9 cellular contexts compared by ENCODE assay signal in the genomic region with DNA sequence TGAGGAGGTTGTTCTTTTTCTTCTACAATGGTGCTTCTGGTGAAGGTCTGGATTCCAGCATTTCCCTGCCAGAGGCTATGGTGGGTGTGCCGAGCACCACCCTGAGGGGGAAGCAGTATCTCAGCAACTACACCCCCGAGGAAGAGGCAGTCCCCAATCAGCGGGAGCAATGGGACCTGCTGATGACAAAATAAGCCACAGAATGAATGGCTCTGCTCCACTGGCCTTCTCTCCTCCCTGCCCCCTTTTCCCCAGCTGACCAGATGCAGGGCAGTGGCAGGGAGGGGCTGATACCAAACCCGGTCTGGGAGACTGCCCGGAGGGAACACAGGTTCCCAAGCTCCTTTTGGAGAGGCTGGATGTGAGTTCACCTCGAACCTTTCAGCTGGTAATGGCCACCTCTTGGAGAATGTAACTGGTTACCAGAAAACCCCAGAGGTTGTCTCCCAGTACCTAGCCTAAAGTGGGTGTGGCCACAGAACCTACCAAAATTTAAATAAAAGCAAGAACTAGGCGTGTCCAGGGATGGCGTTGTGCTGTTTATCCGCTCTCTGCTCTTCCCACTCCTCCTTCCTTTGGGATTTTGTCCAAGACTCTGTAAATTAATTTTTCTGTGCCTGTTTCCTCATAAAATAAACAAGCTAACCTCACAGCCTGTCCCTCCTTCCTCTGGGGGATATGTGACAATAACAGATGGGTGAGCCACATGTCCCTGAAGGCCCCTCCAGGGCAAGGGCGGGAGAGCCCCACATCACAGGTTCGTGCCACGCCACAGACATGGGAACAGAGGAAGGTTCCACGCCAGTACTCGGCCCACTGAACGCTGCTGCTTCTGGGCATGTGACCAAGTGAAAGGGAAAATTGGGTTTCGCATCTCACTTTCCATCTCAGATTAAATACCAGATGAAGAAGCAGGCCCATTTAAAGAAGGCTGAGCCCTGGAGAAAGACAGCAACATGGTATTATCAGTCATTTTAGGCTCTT. TPM values are rescaled to one million over a fixed set of nuclear protein-coding genes. Genes with fewer than 3 reads are reported as not detected.
DNase-seq lines count a peak whose midpoint lies in the region; ATAC-seq, FAIRE-seq and TF ChIP-seq lines count a peak whose summit lies in the region.
"Had no signal": no experiment of that assay in that cellular context is flagged by ENCODE, and none has a peak within 500 bp of the region (broad histone marks: within the 10 kb centered on the region; RNA-seq: fewer than 3 reads in every experiment).

No MANE protein-coding gene starts in this region.

- no peak for FAIRE-seq in H1 (lab: Jason Lieb, UNC)

- H2AK5ac ChIP-seq in H1 (ENCODE audit: low read depth, low read length), result no peak overlapping the region

- H3K9me3 Mint-ChIP-seq in stimulated activated naive B cell treated with anti-CD40 and anti-IgM and Interleukin-4, amounts not matched to agents 10 μg/mL and 1 μg/mL and 100 μg/mL, for 72 hours, result no peaks in the 10 kb centered on the region
- H3K9me3 Mint-ChIP-seq: brain had no signal

- no peak overlapping the region for H3K18ac ChIP-seq in H1 (ENCODE audit: extremely low read depth, low read length)

- no peak overlapping the region for H2AFZ ChIP-seq in H1 (ENCODE audit: low read length)

- H4K20me1 ChIP-seq in BLaER1 (no peaks in the 10 kb centered on the region), H1 (replicated peaks in 1 of 2; ENCODE audit: control insufficient read depth in 1 of 2, insufficient read depth in 2 of 2, low read length in 2 of 2) (peaks cover 2 to 12% of the 10 kb centered on the region in 2 experiments)

- H2BK12ac ChIP-seq in H1 (ENCODE audit: low read depth, low read length), result 0 out of 2 replicates have a peak overlapping the region, but pooled peaks have one; percentile 17

- H3K27me3 Mint-ChIP-seq in stimulated activated naive B cell treated with anti-CD40 and anti-IgM and Interleukin-4, amounts not matched to agents 10 μg/mL and 1 μg/mL and 100 μg/mL, for 72 hours, result no peaks in the 10 kb centered on the region

- peak overlapping the region; percentile 80 for H3K27ac ChIP-seq in BLaER1
- H3K27ac ChIP-seq in H1 (ENCODE audit: low read depth, low read length), result no peak overlapping the region; the same call in 1 of the 2 replicates

- no peak for TF ChIP-seq CTCF in H1 (IDR thresholded peaks at IDR 0.05; ENCODE audit: control extremely low read depth in 1 of 3, insufficient read depth in 1 of 3, low read depth in 1 of 3, low read length in 3 of 3)

- peaks cover 96% of the 10 kb centered on the region for H3K4me1 ChIP-seq in BLaER1
- peaks cover 3 to 8% (median 7%) of the 10 kb centered on the region in 4 experiments for H3K4me1 ChIP-seq in H1 (replicated peaks in 1 of 4; ENCODE audit: control insufficient read depth in 3 of 4, insufficient read depth in 4 of 4, low read length in 3 of 4)

- H4K8ac ChIP-seq in H1 (ENCODE audit: extremely low read depth, insufficient read depth, low read length), result no peak overlapping the region; the same call in none of the 2 replicates

- H3K23ac ChIP-seq in H1 (ENCODE audit: insufficient read length), result no peak overlapping the region

- peaks cover 48 to 89% of the 10 kb centered on the region in 2 donors for H3K4me1 Mint-ChIP-seq in stimulated activated naive B cell treated with anti-CD40 and anti-IgM and Interleukin-4, amounts not matched to agents 10 μg/mL and 1 μg/mL and 100 μg/mL, for 72 hours

- H2BK20ac ChIP-seq in H1 (ENCODE audit: low read length), result no peak overlapping the region

- H3K9ac ChIP-seq in BLaER1, result peak overlapping the region; percentile 32; the same call in 1 of the 2 replicates
- H3K9ac ChIP-seq in H1 (replicated peaks in 1 of 4; ENCODE audit: extremely low read depth in 1 of 4, low read depth in 3 of 4, low read length in 3 of 4), result no peak overlapping the region; a peak in 1 of 7 replicates

- peak overlapping the region; percentile 90 for H3K27ac Mint-ChIP-seq in stimulated activated naive B cell treated with anti-CD40 and anti-IgM and Interleukin-4, amounts not matched to agents 10 μg/mL and 1 μg/mL and 100 μg/mL, for 72 hours

- CTCF ChIA-PET in H1 (lab: Charles Lee; ENCODE audit: partially characterized antibody), result interaction anchor here (0.9 to 1.7 kb wide), 3 partner anchors 24 to 118 kb away, joined by 3 to 4 read pairs (median 3); no protein-coding TSS in a partner anchor

- 82% methylated on average over 16 of the region's 16 CpGs; no CpG with 5 or more reads in 1 of the 2 experiments for WGBS in H1 (ENCODE audit: extremely low coverage in 1 of 2, insufficient coverage in 1 of 2, insufficient read length in 1 of 2, insufficient replicate concordance in 2 of 2, low coverage in 1 of 2, low lambda C conversion rate in 2 of 2, missing lambda C conversion rate in 1 of 2), 2 experiments

- no peak for TF ChIP-seq EP300 in H1 (IDR thresholded peaks at IDR 0.05; ENCODE audit: borderline replicate concordance in 1 of 2, low read depth in 2 of 2, low read length in 2 of 2)

- POLR2A ChIA-PET in H1 (lab: Charles Lee; ENCODE audit: partially characterized antibody), result interaction anchor here (1.3 kb wide), 1 partner anchor 68 kb away, joined by 3 read pairs; no protein-coding TSS in a partner anchor

- no peaks in the 10 kb centered on the region for H3K23me2 ChIP-seq in H1 (ENCODE audit: low read depth, low read length)

- no peak overlapping the region for H4K5ac ChIP-seq in H1 (ENCODE audit: insufficient read length, low read depth, low read length)

- no peak overlapping the region for H2BK120ac ChIP-seq in H1 (replicated peaks; ENCODE audit: low read depth, low read length)

- no peaks in the 10 kb centered on the region for H3K79me2 ChIP-seq in H1 (ENCODE audit: control insufficient read depth in 1 of 2, insufficient read depth in 2 of 2, low read length in 2 of 2)

- H3K56ac ChIP-seq in H1 (replicated peaks; ENCODE audit: insufficient read length, low read depth, low read length), result no peak overlapping the region

- H4K91ac ChIP-seq in H1 (replicated peaks; ENCODE audit: insufficient read length, low read length), result no peak overlapping the region

- ATAC-seq in GM19351 (IDR thresholded peaks at IDR 0.05; ENCODE audit: unreplicated experiment) (peak; percentile 74), HG03175 (IDR thresholded peaks at IDR 0.05; ENCODE audit: unreplicated experiment) (peak; percentile 61)
- peak; percentile 92 to 94 for ATAC-seq in stimulated activated naive B cell treated with anti-CD40 and anti-IgM and Interleukin-4, amounts not matched to agents 10 μg/mL and 1 μg/mL and 100 μg/mL, for 72 hours (replicated peaks)

- H3K4me3 Mint-ChIP-seq in stimulated activated naive B cell treated with anti-CD40 and anti-IgM and Interleukin-4, amounts not matched to agents 10 μg/mL and 1 μg/mL and 100 μg/mL, for 72 hours, result peak overlapping the region; percentile 55 to 63
- H3K4me3 Mint-ChIP-seq: brain had no signal

- no peak overlapping the region for H2BK15ac ChIP-seq in H1 (ENCODE audit: low read length)

- H3K36me3 ChIP-seq in BLaER1, result no peaks in the 10 kb centered on the region
- peaks cover 0 to 2% (median 0%) of the 10 kb centered on the region in 4 experiments; a peak in 3 of 8 replicates for H3K36me3 ChIP-seq in H1 (ENCODE audit: control insufficient read depth in 2 of 4, insufficient read depth in 4 of 4, low read length in 3 of 4)

- H3K4ac ChIP-seq in H1 (replicated peaks; ENCODE audit: insufficient read length, low read depth, low read length), result no peak overlapping the region

- H3K14ac ChIP-seq in H1 (ENCODE audit: insufficient read length), result no peak overlapping the region

- TF ChIP-seq POLR2A in H1 (IDR thresholded peaks at IDR 0.05; ENCODE audit: control extremely low read depth in 1 of 2, low read depth in 2 of 2, low read length in 2 of 2), result no peak

- no peak for DNase-seq in H1 (ENCODE audit: low read depth in 1 of 2, low spot score in 2 of 2)
- peak; percentile 94 for DNase-seq in stimulated activated naive B cell treated with anti-CD40 and anti-IgM and Interleukin-4, amounts not matched to agents 10 μg/mL and 1 μg/mL and 100 μg/mL, for 72 hours
- DNase-seq in DMS53 (lab: John Stamatoyannopoulos, UW), result no peak
- no peak for DNase-seq in NCI-H128 (lab: John Stamatoyannopoulos, UW; ENCODE audit: unreplicated experiment)
- DNase-seq in dedifferentiated amniotic fluid mesenchymal stem cell (ENCODE audit: extremely low spot score), result no peak

- no peak for TF ChIP-seq RAD21 in H1 (IDR thresholded peaks at IDR 0.05 in 1 of 2, conservative IDR thresholded peaks at IDR 0.05 in 1 of 2; ENCODE audit: low read depth in 2 of 2, low read length in 2 of 2)

- no peaks in the 10 kb centered on the region for H3K27me3 ChIP-seq in BLaER1
- no peaks in the 10 kb centered on the region for H3K27me3 ChIP-seq in H1 (replicated peaks in 1 of 4; ENCODE audit: control insufficient read depth in 3 of 4, extremely low read depth in 1 of 4, insufficient read depth in 3 of 4, low read length in 3 of 4)

- peak overlapping the region; percentile 93 for H3K4me2 ChIP-seq in BLaER1
- H3K4me2 ChIP-seq in H1 (ENCODE audit: insufficient read depth in 1 of 2, low read depth in 2 of 2, low read length in 2 of 2), result no peak overlapping the region

- H3K9me3 ChIP-seq in BLaER1 (no peaks in the 10 kb centered on the region), H1 (ENCODE audit: insufficient read depth in 2 of 2, low read depth in 1 of 2, low read length in 1 of 2) (no peaks in the 10 kb centered on the region)

- H2BK5ac ChIP-seq in H1 (ENCODE audit: low read depth, low read length), result no peak overlapping the region

- H3K79me1 ChIP-seq in H1 (ENCODE audit: low read depth, low read length), result peaks cover 12% of the 10 kb centered on the region; the same call in 1 of the 2 replicates

- H3K4me3 ChIP-seq in BLaER1 (peak overlapping the region; percentile 36), H1 (ENCODE audit: extremely low read depth in 1 of 4, insufficient read depth in 2 of 4, low read depth in 3 of 4, low read length in 4 of 4) (no peak overlapping the region)

- peaks cover 47% of the 10 kb centered on the region in 2 donors for H3K36me3 Mint-ChIP-seq in stimulated activated naive B cell treated with anti-CD40 and anti-IgM and Interleukin-4, amounts not matched to agents 10 μg/mL and 1 μg/mL and 100 μg/mL, for 72 hours
- H3K36me3 Mint-ChIP-seq: brain had no signal

RNA-seq across cellular contexts. Expression of a gene that starts 35.1 kb away (rescaled TPM):
- 0.84 and 1.1 TPM in 2 replicates for total RNA-seq in H1 (2021; fragmentation: NEBNext Ultra II Directional; extraction: Animal tissue kit (Norgen Biotek cat#: 25700))
- polyA plus RNA-seq in H1 (2011; rRNA removed), result 0.32 and 0.38 TPM in 2 replicates
- 0.59 TPM for polyA plus RNA-seq in H1 (2011; cell fraction: cytosol; rRNA removed)
- polyA plus RNA-seq in H1 (2011; cell fraction: nucleus; rRNA removed), result 4.5 TPM
- 0.33 to 1.1 TPM (median 0.89 TPM) in 4 replicates for polyA plus RNA-seq in H1 (2012, experiment 1 of 2)
- 0.12 TPM for polyA plus RNA-seq in H1 (2012, experiment 2 of 2)
- polyA plus RNA-seq in H1 (2013, experiment 1 of 2), result 0.43 TPM
- 0.35 TPM for polyA plus RNA-seq in H1 (2013, experiment 2 of 2)
- 0.13 and 0.54 TPM in 2 replicates for polyA minus RNA-seq in H1 (2011; rRNA and poly(A)+ RNA removed)
- polyA minus RNA-seq in H1 (2011; cell fraction: cytosol; rRNA and poly(A)+ RNA removed), result not detected
- 1.00 TPM for polyA minus RNA-seq in H1 (2011; cell fraction: nucleus; rRNA and poly(A)+ RNA removed)

RNA-seq across cellular contexts. Expression of a gene that starts 43.4 kb away (rescaled TPM):
- total RNA-seq in H1 (2021; fragmentation: NEBNext Ultra II Directional; extraction: Animal tissue kit (Norgen Biotek cat#: 25700)), result 24.5 and 25.6 TPM in 2 replicates
- polyA plus RNA-seq in H1 (2011; rRNA removed), result 17.5 and 19.8 TPM in 2 replicates
- 18.3 TPM for polyA plus RNA-seq in H1 (2011; cell fraction: cytosol; rRNA removed)
- 17.6 TPM for polyA plus RNA-seq in H1 (2011; cell fraction: nucleus; rRNA removed)
- polyA plus RNA-seq in H1 (2012, experiment 1 of 2), result 17.4 to 19.9 TPM (median 19.3 TPM) in 4 replicates
- 19.4 TPM for polyA plus RNA-seq in H1 (2012, experiment 2 of 2)
- polyA plus RNA-seq in H1 (2013, experiment 1 of 2), result 12.8 TPM
- polyA plus RNA-seq in H1 (2013, experiment 2 of 2), result 13.5 TPM
- 23.8 TPM in 2 replicates for polyA minus RNA-seq in H1 (2011; rRNA and poly(A)+ RNA removed)
- polyA minus RNA-seq in H1 (2011; cell fraction: cytosol; rRNA and poly(A)+ RNA removed), result 16.7 TPM
- 25.9 TPM for polyA minus RNA-seq in H1 (2011; cell fraction: nucleus; rRNA and poly(A)+ RNA removed)
